ENCODE assay signal across 14 cellular contexts in the genomic region with DNA sequence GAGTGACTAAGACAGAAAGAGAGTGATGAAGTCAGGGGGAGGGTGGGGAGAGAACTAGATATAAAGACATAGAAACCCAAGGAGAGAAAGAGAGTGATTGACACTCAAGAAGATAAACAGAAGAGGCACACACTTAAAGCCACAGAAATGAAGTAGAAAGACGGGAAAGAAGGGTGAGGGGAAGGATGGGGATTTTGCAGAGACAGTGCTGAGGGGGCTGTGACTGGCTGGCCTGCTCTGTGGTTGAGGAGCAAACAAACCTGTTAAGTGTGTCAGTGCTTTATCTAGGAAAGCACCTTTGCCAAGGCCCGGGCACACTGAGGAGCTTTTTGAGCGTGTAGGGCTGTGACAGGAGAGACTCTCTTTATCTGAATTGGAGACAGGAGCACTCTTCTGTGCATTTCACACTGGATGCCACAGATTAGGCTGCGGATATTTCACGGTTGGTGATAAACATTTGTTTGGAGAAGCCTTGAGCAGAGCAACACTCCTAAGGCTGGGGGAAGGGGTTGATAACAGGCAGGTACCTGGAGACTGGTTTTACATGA.
DNase-seq lines count a peak whose midpoint lies in the region; ATAC-seq and TF ChIP-seq lines count a peak whose summit lies in the region.
"Had no signal": no experiment of that assay in that cellular context is flagged by ENCODE, and none has a peak within 500 bp of the region (broad histone marks: within the 10 kb centered on the region; RNA-seq: fewer than 3 reads in every experiment).

No MANE protein-coding gene starts in this region.

- H3K36me3 ChIP-seq in thyroid gland: no peaks in the 10 kb centered on the region
- H3K36me3 ChIP-seq: vagina had no signal

- no peaks in the 10 kb centered on the region for H3K9me3 Mint-ChIP-seq in activated naive CD8-positive, alpha-beta T cell treated with anti-CD3 and anti-CD28 coated beads, Interleukin-2, amount 50 U/mL, for 24 hours
- H3K9me3 Mint-ChIP-seq in activated naive CD8-positive, alpha-beta T cell treated with anti-CD3 and anti-CD28 coated beads for 36 hours: no peaks in the 10 kb centered on the region
- no peaks in the 10 kb centered on the region for H3K9me3 Mint-ChIP-seq in central memory CD8-positive, alpha-beta T cell

- peak; percentile 57 for ATAC-seq in activated naive CD8-positive, alpha-beta T cell treated with anti-CD3 and anti-CD28 coated beads, Interleukin-2, amount 50 U/mL, for 24 hours
- ATAC-seq in HG03432 (IDR thresholded peaks at IDR 0.05; ENCODE audit: unreplicated experiment) (peak; percentile 52), GM21825 (IDR thresholded peaks at IDR 0.05; ENCODE audit: unreplicated experiment) (no peak)
- ATAC-seq in central memory CD8-positive, alpha-beta T cell (replicated peaks; ENCODE audit: extremely low read depth, poor library complexity, severe bottlenecking): no peak

- H3K27me3 ChIP-seq in thyroid gland: no peaks in the 10 kb centered on the region
- H3K27me3 ChIP-seq: neutrophil, vagina had no signal

- no peak overlapping the region for H3K4me3 Mint-ChIP-seq in activated naive CD8-positive, alpha-beta T cell treated with anti-CD3 and anti-CD28 coated beads, Interleukin-2, amount 50 U/mL, for 24 hours
- H3K4me3 Mint-ChIP-seq in activated naive CD8-positive, alpha-beta T cell treated with anti-CD3 and anti-CD28 coated beads for 36 hours: no peak overlapping the region
- H3K4me3 Mint-ChIP-seq in central memory CD8-positive, alpha-beta T cell: no peak overlapping the region

- TF ChIP-seq CTCF in thyroid gland (IDR thresholded peaks at IDR 0.05): no peak

- H3K27me3 Mint-ChIP-seq in activated naive CD8-positive, alpha-beta T cell treated with anti-CD3 and anti-CD28 coated beads, Interleukin-2, amount 50 U/mL, for 24 hours: no peaks in the 10 kb centered on the region
- no peaks in the 10 kb centered on the region for H3K27me3 Mint-ChIP-seq in activated naive CD8-positive, alpha-beta T cell treated with anti-CD3 and anti-CD28 coated beads for 36 hours
- no peaks in the 10 kb centered on the region for H3K27me3 Mint-ChIP-seq in central memory CD8-positive, alpha-beta T cell

- no peak overlapping the region for H3K4me3 ChIP-seq in thyroid gland (replicated peaks in 1 of 3)
- H3K4me3 ChIP-seq: vagina had no signal

- H3K9me3 ChIP-seq in thyroid gland: no peaks in the 10 kb centered on the region
- H3K9me3 ChIP-seq: neutrophil, vagina had no signal

- intact Hi-C loops in thyroid gland (cut with DNase I): no loop called here

- DNase-seq in activated naive CD8-positive, alpha-beta T cell treated with anti-CD3 and anti-CD28 coated beads, Interleukin-2, amount 50 U/mL, for 24 hours: no peak
- DNase-seq in activated naive CD8-positive, alpha-beta T cell treated with anti-CD3 and anti-CD28 coated beads for 36 hours: no peak
- no peak for DNase-seq in central memory CD8-positive, alpha-beta T cell (ENCODE audit: low spot score in 2 of 2)
- DNase-seq in thyroid gland (peak; percentile 30 to 33), NCI-H446 treated with DMSO at 0.1 percent for 48 hours (lab: John Stamatoyannopoulos, UW) (no peak), cerebellar cortex (ENCODE audit: low spot score) (no peak)
- DNase-seq: activated T-cell treated with anti-CD3 and anti-CD28 coated beads, Interleukin-2, amount 50 U/mL, for 1 hour; hippocampal formation; MV-4-11; small intestine had no signal

- H3K4me1 ChIP-seq in thyroid gland: peaks cover 0 to 17% of the 10 kb centered on the region in 2 donors
- H3K4me1 ChIP-seq: vagina had no signal

- no peak overlapping the region for H3K27ac ChIP-seq in thyroid gland
- H3K27ac ChIP-seq: neutrophil, vagina had no signal

- peak overlapping the region; percentile 10 for H3K27ac Mint-ChIP-seq in activated naive CD8-positive, alpha-beta T cell treated with anti-CD3 and anti-CD28 coated beads, Interleukin-2, amount 50 U/mL, for 24 hours
- H3K27ac Mint-ChIP-seq in activated naive CD8-positive, alpha-beta T cell treated with anti-CD3 and anti-CD28 coated beads for 36 hours: no peak overlapping the region
- H3K27ac Mint-ChIP-seq in central memory CD8-positive, alpha-beta T cell (ENCODE audit: low read depth): peak overlapping the region; percentile 45

- H3K36me3 Mint-ChIP-seq in activated naive CD8-positive, alpha-beta T cell treated with anti-CD3 and anti-CD28 coated beads, Interleukin-2, amount 50 U/mL, for 24 hours (ENCODE audit: low read depth): peaks cover 69% of the 10 kb centered on the region
- H3K36me3 Mint-ChIP-seq in activated naive CD8-positive, alpha-beta T cell treated with anti-CD3 and anti-CD28 coated beads for 36 hours: peaks cover 40% of the 10 kb centered on the region
- H3K36me3 Mint-ChIP-seq in central memory CD8-positive, alpha-beta T cell (ENCODE audit: insufficient read depth): peaks cover 50% of the 10 kb centered on the region

- TF ChIP-seq POLR2A in thyroid gland (IDR thresholded peaks at IDR 0.05): no peak

- WGBS in thyroid gland, 2 donors: 28 to 43% methylated on average over 5 of the region's 5 CpGs

- peaks cover 10% of the 10 kb centered on the region for H3K4me1 Mint-ChIP-seq in activated naive CD8-positive, alpha-beta T cell treated with anti-CD3 and anti-CD28 coated beads, Interleukin-2, amount 50 U/mL, for 24 hours
- H3K4me1 Mint-ChIP-seq in activated naive CD8-positive, alpha-beta T cell treated with anti-CD3 and anti-CD28 coated beads for 36 hours: peaks cover 6% of the 10 kb centered on the region
- peaks cover 21% of the 10 kb centered on the region for H3K4me1 Mint-ChIP-seq in central memory CD8-positive, alpha-beta T cell

Comparison
In these comparisons a context has a peak if more than half of its experiments do, and no peak if none do; other contexts are left out.
1. ATAC-seq: peak in activated naive CD8-positive, alpha-beta T cell treated with anti-CD3 and anti-CD28 coated beads, Interleukin-2, amount 50 U/mL, for 24 hours (single experiment) and HG03432 (single experiment); none in central memory CD8-positive, alpha-beta T cell (single experiment) and GM21825 (single experiment).
2. DNase-seq: peak in thyroid gland (2 of 2); none in activated naive CD8-positive, alpha-beta T cell treated with anti-CD3 and anti-CD28 coated beads, Interleukin-2, amount 50 U/mL, for 24 hours (single experiment), activated naive CD8-positive, alpha-beta T cell treated with anti-CD3 and anti-CD28 coated beads for 36 hours (single experiment), central memory CD8-positive, alpha-beta T cell (0 of 2), NCI-H446 treated with DMSO at 0.1 percent for 48 hours (single experiment) and cerebellar cortex (single experiment).